8 cellular contexts compared by ENCODE assay signal in the genomic region with DNA sequence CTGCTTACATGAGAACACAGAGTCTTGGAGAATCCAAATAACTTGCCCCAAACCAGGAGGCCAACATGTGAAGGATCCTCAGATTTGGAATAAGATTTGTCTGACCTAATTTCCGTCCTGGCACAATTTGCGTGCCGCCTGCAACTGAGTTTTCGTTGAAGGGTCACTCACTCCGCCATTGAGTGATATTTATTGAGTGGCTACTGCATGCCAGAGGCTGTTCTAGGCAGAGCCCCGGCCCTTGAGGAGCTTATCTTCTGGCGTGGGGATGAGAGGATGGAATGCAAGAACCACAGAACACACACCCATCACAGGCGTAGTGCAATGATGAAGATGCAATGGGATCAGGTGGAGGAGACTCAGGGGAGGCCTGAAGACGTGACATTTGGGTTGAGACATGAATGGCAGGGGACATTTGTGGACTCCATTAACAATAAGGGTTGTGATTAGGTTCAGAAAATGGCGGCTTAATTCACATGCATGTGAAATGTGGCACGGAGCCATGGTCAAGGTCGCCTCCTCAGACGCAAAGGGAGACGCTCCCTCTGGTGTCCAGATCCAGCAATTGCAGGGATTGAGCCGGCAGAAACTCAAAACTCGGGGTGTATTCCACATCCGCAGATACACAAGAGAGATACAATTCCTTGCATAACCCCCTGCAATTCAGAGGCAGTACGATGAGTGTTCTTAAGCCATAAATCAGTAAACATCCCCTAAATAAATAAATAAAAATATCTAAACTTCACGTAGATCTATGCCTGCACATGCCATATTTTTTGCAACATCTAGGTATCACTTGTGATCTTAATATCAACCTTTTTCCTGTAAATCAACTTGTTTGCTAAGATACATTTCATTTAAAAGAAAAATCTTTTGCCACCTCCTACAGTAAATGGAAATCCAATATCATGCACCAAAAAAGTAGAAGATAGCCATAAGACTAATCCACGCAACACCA. TPM values are rescaled to one million over a fixed set of nuclear protein-coding genes. Genes with fewer than 3 reads are reported as not detected.
DNase-seq lines count a peak whose midpoint lies in the region; ATAC-seq, FAIRE-seq and TF ChIP-seq lines count a peak whose summit lies in the region.

No MANE protein-coding gene starts in this region.

- TF ChIP-seq EP300 in H1 (IDR thresholded peaks at IDR 0.05; ENCODE audit: borderline replicate concordance in 1 of 2, low read depth in 2 of 2, low read length in 2 of 2) = no peak

- no peak overlapping the region for H2BK20ac ChIP-seq in H1 (ENCODE audit: low read length)

- ATAC-seq in GM21526 (IDR thresholded peaks at IDR 0.05; ENCODE audit: low FRiP score, unreplicated experiment) = no peak

- CTCF ChIA-PET in H1 (lab: Charles Lee; ENCODE audit: partially characterized antibody) = interaction anchor here (0.8 to 5.1 kb wide), 15 partner anchors 9 to 244 kb away, joined by 3 to 59 read pairs (median 4); no protein-coding TSS in a partner anchor

- H3K79me1 ChIP-seq in H1 (ENCODE audit: low read depth, low read length) (no peaks in the 10 kb centered on the region), mesendoderm (ENCODE audit: low read length) (no peaks in the 10 kb centered on the region)

- POLR2A ChIA-PET in H1 (lab: Charles Lee; ENCODE audit: partially characterized antibody) = no interaction called here

- H3K4me1 ChIP-seq in H1 (replicated peaks in 1 of 4; ENCODE audit: control insufficient read depth in 3 of 4, insufficient read depth in 4 of 4, low read length in 3 of 4) = no peaks in the 10 kb centered on the region
- H3K4me1 ChIP-seq in mesendoderm (ENCODE audit: control insufficient read depth, low read depth, low read length) = no peaks in the 10 kb centered on the region

- H3K27ac ChIP-seq in H1 (ENCODE audit: low read depth, low read length) (no peak overlapping the region), mesendoderm (ENCODE audit: low read depth, low read length) (no peak overlapping the region)

- H3K9ac ChIP-seq in H1 (replicated peaks in 1 of 4; ENCODE audit: extremely low read depth in 1 of 4, low read depth in 3 of 4, low read length in 3 of 4) = no peak overlapping the region
- no peak overlapping the region for H3K9ac ChIP-seq in mesendoderm (ENCODE audit: low read length)

- no peaks in the 10 kb centered on the region for H3K36me3 ChIP-seq in H1 (ENCODE audit: control insufficient read depth in 2 of 4, insufficient read depth in 4 of 4, low read length in 3 of 4)
- no peaks in the 10 kb centered on the region for H3K36me3 ChIP-seq in mesendoderm (ENCODE audit: control insufficient read depth, insufficient read depth, low read length)

- peak overlapping the region; percentile 72 for H2AFZ ChIP-seq in H1 (ENCODE audit: low read length)

- H3K4me3 ChIP-seq in H1 (ENCODE audit: extremely low read depth in 1 of 4, insufficient read depth in 2 of 4, low read depth in 3 of 4, low read length in 4 of 4) (no peak overlapping the region), mesendoderm (ENCODE audit: low read length) (no peak overlapping the region)

- 57% methylated on average over 20 of the region's 20 CpGs; no CpG with 5 or more reads in 1 of the 2 experiments for WGBS in H1 (ENCODE audit: extremely low coverage in 1 of 2, insufficient coverage in 1 of 2, insufficient read length in 1 of 2, insufficient replicate concordance in 2 of 2, low coverage in 1 of 2, low lambda C conversion rate in 2 of 2, missing lambda C conversion rate in 1 of 2), 2 experiments
- no CpG with 5 or more reads among the region's 20 CpGs for WGBS in mesendoderm (ENCODE audit: extremely low coverage, insufficient coverage, low lambda C conversion rate)

- peaks cover 0 to 6% (median 2%) of the 10 kb centered on the region in 4 experiments; a peak in 1 of 7 replicates for H3K27me3 ChIP-seq in H1 (replicated peaks in 1 of 4; ENCODE audit: control insufficient read depth in 3 of 4, extremely low read depth in 1 of 4, insufficient read depth in 3 of 4, low read length in 3 of 4)
- no peaks in the 10 kb centered on the region for H3K27me3 ChIP-seq in mesendoderm (ENCODE audit: insufficient read depth, low read length, poor library complexity)

- H2BK5ac ChIP-seq in H1 (ENCODE audit: low read depth, low read length) (no peak overlapping the region), mesendoderm (ENCODE audit: low read length) (no peak overlapping the region)

- 0 out of 2 replicates have a peak overlapping the region, but pooled peaks have one; percentile 21 for H2BK12ac ChIP-seq in H1 (ENCODE audit: low read depth, low read length)

- H2BK15ac ChIP-seq in H1 (ENCODE audit: low read length) (no peak overlapping the region), mesendoderm (replicated peaks; ENCODE audit: low read depth) (no peak overlapping the region)

- no peak overlapping the region for H3K4me2 ChIP-seq in H1 (ENCODE audit: insufficient read depth in 1 of 2, low read depth in 2 of 2, low read length in 2 of 2)
- H3K4me2 ChIP-seq in mesendoderm (ENCODE audit: low read length) = no peak overlapping the region

- H3K79me2 ChIP-seq in H1 (ENCODE audit: control insufficient read depth in 1 of 2, insufficient read depth in 2 of 2, low read length in 2 of 2) (no peaks in the 10 kb centered on the region), mesendoderm (ENCODE audit: control insufficient read depth, insufficient read depth, low read length) (no peaks in the 10 kb centered on the region)

- no peak for TF ChIP-seq POLR2A in H1 (IDR thresholded peaks at IDR 0.05; ENCODE audit: control extremely low read depth in 1 of 2, low read depth in 2 of 2, low read length in 2 of 2)

- H4K91ac ChIP-seq in H1 (replicated peaks; ENCODE audit: insufficient read length, low read length) = peak overlapping the region; percentile 79

- H4K5ac ChIP-seq in H1 (ENCODE audit: insufficient read length, low read depth, low read length) = no peak overlapping the region
- H4K5ac ChIP-seq in mesendoderm (ENCODE audit: low read length) = no peak overlapping the region

- no peaks in the 10 kb centered on the region for H3K9me3 ChIP-seq in H1 (ENCODE audit: insufficient read depth in 2 of 2, low read depth in 1 of 2, low read length in 1 of 2)

- H3K4ac ChIP-seq in H1 (replicated peaks; ENCODE audit: insufficient read length, low read depth, low read length) (no peak overlapping the region), mesendoderm (ENCODE audit: low read depth, low read length) (no peak overlapping the region)

- no peak overlapping the region for H3K14ac ChIP-seq in H1 (ENCODE audit: insufficient read length)

- H4K8ac ChIP-seq in H1 (ENCODE audit: extremely low read depth, insufficient read depth, low read length) (no peak overlapping the region), mesendoderm (ENCODE audit: low read depth, low read length) (no peak overlapping the region)

- H3K56ac ChIP-seq in H1 (replicated peaks; ENCODE audit: insufficient read length, low read depth, low read length) = no peak overlapping the region
- no peak overlapping the region for H3K56ac ChIP-seq in mesendoderm (ENCODE audit: low read length)

- FAIRE-seq in H1 (lab: Jason Lieb, UNC) = peak; percentile 95

- peak; percentile 88 to 92 (median 90) for TF ChIP-seq CTCF in H1 (IDR thresholded peaks at IDR 0.05; ENCODE audit: control extremely low read depth in 1 of 3, insufficient read depth in 1 of 3, low read depth in 1 of 3, low read length in 3 of 3)

- DNase-seq in Caki2 (ENCODE audit: low read depth) = peak; percentile 57
- DNase-seq in HS-5 (ENCODE audit: low read depth) = peak; percentile 49
- peak; percentile 50 for DNase-seq in NCI-H82 treated with DMSO at 0.1 percent for 48 hours (lab: John Stamatoyannopoulos, UW; ENCODE audit: unreplicated experiment)
- DNase-seq in activated CD8-positive, alpha-beta memory T cell treated with anti-CD3 and anti-CD28 coated beads for 1 hour (ENCODE audit: extremely low read depth in 1 of 2, low read depth in 1 of 2) = peak; percentile 5 to 35
- DNase-seq in H1 (ENCODE audit: low read depth in 1 of 2, low spot score in 2 of 2) = peak; percentile 54 to 85
- DNase-seq in mesendoderm = peak; percentile 80
- peak; percentile 46 to 50 for DNase-seq in stimulated activated CD8-positive, alpha-beta memory T cell treated with anti-CD3 and anti-CD28 coated beads, Interleukin-15, amount 100 ng/mL, for 48 hours (ENCODE audit: low read depth in 2 of 2)

- no peak overlapping the region for H3K23ac ChIP-seq in H1 (ENCODE audit: insufficient read length)
- H3K23ac ChIP-seq in mesendoderm (ENCODE audit: low read length) = no peak overlapping the region

- peak; percentile 97 to 98 for TF ChIP-seq RAD21 in H1 (IDR thresholded peaks at IDR 0.05 in 1 of 2, conservative IDR thresholded peaks at IDR 0.05 in 1 of 2; ENCODE audit: low read depth in 2 of 2, low read length in 2 of 2)

- H2AK5ac ChIP-seq in H1 (ENCODE audit: low read depth, low read length) = no peak overlapping the region; the same call in 1 of the 2 replicates
- no peak overlapping the region for H2AK5ac ChIP-seq in mesendoderm (ENCODE audit: low read length)

- H3K18ac ChIP-seq in H1 (ENCODE audit: extremely low read depth, low read length) = no peak overlapping the region
- no peak overlapping the region for H3K18ac ChIP-seq in mesendoderm (ENCODE audit: low read length)

- no peaks in the 10 kb centered on the region for H4K20me1 ChIP-seq in H1 (replicated peaks in 1 of 2; ENCODE audit: control insufficient read depth in 1 of 2, insufficient read depth in 2 of 2, low read length in 2 of 2)

- in situ Hi-C loops in Caki2 (cut with HindIII; ENCODE audit: low pct_unique_long_range_greater_than_20kb, low sequenced_read_pairs) = no loop called here

- H2BK120ac ChIP-seq in H1 (replicated peaks; ENCODE audit: low read depth, low read length) (peak overlapping the region; percentile 24), mesendoderm (ENCODE audit: low read depth, low read length) (no peak overlapping the region)

- H3K23me2 ChIP-seq in H1 (ENCODE audit: low read depth, low read length) = no peaks in the 10 kb centered on the region

TF ChIP-seq in H1, 55 proteins besides CTCF, POLR2A, EP300 and RAD21 (continues in another document):
- TF ChIP-seq YY1 (IDR thresholded peaks at IDR 0.05; ENCODE audit: low read depth, low read length) = peak; percentile 93
- TF ChIP-seq, protein P1, sequence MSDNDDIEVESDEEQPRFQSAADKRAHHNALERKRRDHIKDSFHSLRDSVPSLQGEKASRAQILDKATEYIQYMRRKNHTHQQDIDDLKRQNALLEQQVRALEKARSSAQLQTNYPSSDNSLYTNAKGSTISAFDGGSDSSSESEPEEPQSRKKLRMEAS (IDR thresholded peaks at IDR 0.05) = peak; percentile 92

RNA-seq across cellular contexts. Expression of a gene that starts 57.9 kb away (rescaled TPM):
- not detected in 2 replicates for total RNA-seq in Caki2 (2014; rRNA removed; shearing (Covaris generic); ENCODE audit: low replicate concordance)
- 5.6 and 5.9 TPM in 2 replicates for total RNA-seq in H1 (2021; fragmentation: NEBNext Ultra II Directional; extraction: Animal tissue kit (Norgen Biotek cat#: 25700))
- polyA plus RNA-seq in H1 (2011; rRNA removed) = 3.6 and 5.3 TPM in 2 replicates
- polyA plus RNA-seq in H1 (2011; cell fraction: cytosol; rRNA removed) = 2.7 TPM
- 3.2 TPM for polyA plus RNA-seq in H1 (2011; cell fraction: nucleus; rRNA removed)
- polyA plus RNA-seq in H1 (2012, experiment 1 of 2) = 2.5 to 4.2 TPM (median 3.9 TPM) in 4 replicates
- polyA plus RNA-seq in H1 (2012, experiment 2 of 2) = 4.1 TPM
- polyA plus RNA-seq in H1 (2013, experiment 1 of 2) = 3.8 TPM
- 4.1 TPM for polyA plus RNA-seq in H1 (2013, experiment 2 of 2)
- polyA minus RNA-seq in H1 (2011; rRNA and poly(A)+ RNA removed) = 1.4 and 2.0 TPM in 2 replicates
- 2.6 TPM for polyA minus RNA-seq in H1 (2011; cell fraction: cytosol; rRNA and poly(A)+ RNA removed)
- polyA minus RNA-seq in H1 (2011; cell fraction: nucleus; rRNA and poly(A)+ RNA removed) = 1.2 TPM
- 5.2 TPM for polyA plus RNA-seq in mesendoderm (2013, experiment 1 of 2)
- polyA plus RNA-seq in mesendoderm (2013, experiment 2 of 2) = 5.4 TPM

Comparison
In these comparisons a context has a peak if more than half of its experiments do, and no peak if none do; other contexts are left out.
1. DNase-seq: peak in every context shown above with its lines; median percentile 80 in mesendoderm; 70 in H1; 57 in Caki2; 50 in NCI-H82 treated with DMSO at 0.1 percent for 48 hours; 49 in HS-5; 48 in stimulated activated CD8-positive, alpha-beta memory T cell treated with anti-CD3 and anti-CD28 coated beads, Interleukin-15, amount 100 ng/mL, for 48 hours; 20 in activated CD8-positive, alpha-beta memory T cell treated with anti-CD3 and anti-CD28 coated beads for 1 hour.